ENCODE assay signal across 27 cellular contexts in the genomic region with DNA sequence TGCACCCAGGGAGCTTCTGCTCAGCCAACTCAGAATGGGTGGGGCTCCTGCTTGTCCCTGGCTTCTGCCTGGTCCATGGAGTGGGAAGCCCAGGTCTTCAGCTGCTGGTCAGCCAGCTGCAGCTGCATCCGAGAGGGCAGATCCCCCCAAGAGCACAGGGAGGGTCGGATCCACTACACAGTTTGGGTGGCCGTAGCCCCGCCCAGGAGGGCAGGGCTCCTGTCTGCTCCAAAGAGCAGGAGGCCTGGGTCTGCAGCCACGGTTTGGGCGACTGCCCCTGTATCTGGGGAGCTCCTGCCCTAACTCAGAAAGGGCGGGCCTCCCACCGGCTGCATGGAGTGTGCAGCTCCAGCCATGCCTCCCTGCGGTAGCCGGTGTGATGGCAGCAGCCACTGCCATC.
"Had no signal": no experiment of that assay in that cellular context is flagged by ENCODE, and none has a peak within 500 bp of the region (broad histone marks: within the 10 kb centered on the region; RNA-seq: fewer than 3 reads in every experiment).

No MANE protein-coding gene starts in this region.

- DNase-seq: naive thymus-derived CD4-positive, alpha-beta T cell; natural killer cell; ovary; sigmoid colon; small intestine; stimulated activated CD4-positive, alpha-beta T cell treated with anti-CD3 and anti-CD28 coated beads, Interleukin-12 subunit alpha, Interleukin-12 subunit beta, amount 100 ng/mL, for 4 hours; stimulated activated CD4-positive, alpha-beta T cell treated with anti-CD3 and anti-CD28 coated beads, Interleukin-1b, Interleukin-23, amount 100 ng/mL, for 48 hours; stimulated activated CD4-positive, alpha-beta T cell treated with anti-CD3 and anti-CD28 coated beads, Interleukin-4, amount 100 ng/mL, for 1 hour; stimulated activated CD4-positive, alpha-beta T cell treated with anti-CD3 and anti-CD28 coated beads, Interleukin-4, amount 100 ng/mL, for 4 hours; stimulated activated CD8-positive, alpha-beta memory T cell treated with anti-CD3 and anti-CD28 coated beads, Interleukin-4, amount 100 ng/mL, for 48 hours; stimulated activated naive CD4-positive, alpha-beta T cell; stimulated activated naive CD8-positive, alpha-beta T cell treated with anti-CD3 and anti-CD28 coated beads, Interleukin-15, amount 100 ng/mL, for 72 hours; stimulated activated naive CD8-positive, alpha-beta T cell treated with anti-CD3 and anti-CD28 coated beads, Interleukin-15, Interleukin-2, amounts not matched to agents 100 U/mL and 50 U/mL, for 24 hours; substantia nigra; tibial artery had no signal

- H3K27ac ChIP-seq: neural progenitor cell, ovary, parathyroid adenoma, psoas muscle, right lobe of liver, sigmoid colon, suprapubic skin, testis, tibial artery, vagina had no signal

- H3K27me3 ChIP-seq: neural progenitor cell, ovary, right lobe of liver, sigmoid colon, suprapubic skin, testis, tibial artery, vagina had no signal

- H3K9me3 Mint-ChIP-seq: stimulated activated memory B cell treated with anti-CD40 and anti-IgM and Interleukin-4, amounts not matched to agents 10 μg/mL and 1 μg/mL and 100 μg/mL, for 72 hours; stimulated activated naive CD8-positive, alpha-beta T cell treated with anti-CD3 and anti-CD28 coated beads, Interleukin-15, amount 100 ng/mL, for 72 hours had no signal

- ATAC-seq: naive thymus-derived CD4-positive, alpha-beta T cell; natural killer cell; psoas muscle; right cardiac atrium; right lobe of liver; stimulated activated memory B cell treated with anti-CD40 and anti-IgM and Interleukin-4, amounts not matched to agents 10 μg/mL and 1 μg/mL and 100 μg/mL, for 72 hours; stimulated activated naive CD8-positive, alpha-beta T cell treated with anti-CD3 and anti-CD28 coated beads, Interleukin-15, amount 100 ng/mL, for 72 hours; stimulated activated naive CD8-positive, alpha-beta T cell treated with anti-CD3 and anti-CD28 coated beads, Interleukin-15, Interleukin-2, amounts not matched to agents 100 U/mL and 50 U/mL, for 24 hours had no signal

- H3K9ac ChIP-seq: neural progenitor cell, parathyroid adenoma had no signal

- H3K9me3 ChIP-seq: ovary, sigmoid colon, suprapubic skin, testis, tibial artery, vagina had no signal

- H3K4me3 ChIP-seq: neural progenitor cell, ovary, psoas muscle, right lobe of liver, sigmoid colon, suprapubic skin, testis, tibial artery, vagina had no signal

- H3K4me2 ChIP-seq: neural progenitor cell had no signal

- H3K4me1 Mint-ChIP-seq: natural killer cell; nephron; stimulated activated memory B cell treated with anti-CD40 and anti-IgM and Interleukin-4, amounts not matched to agents 10 μg/mL and 1 μg/mL and 100 μg/mL, for 72 hours; stimulated activated naive CD8-positive, alpha-beta T cell treated with anti-CD3 and anti-CD28 coated beads, Interleukin-15, amount 100 ng/mL, for 72 hours had no signal

- H3K27me3 Mint-ChIP-seq: naive thymus-derived CD4-positive, alpha-beta T cell; progenitor cell of endocrine pancreas; stimulated activated memory B cell treated with anti-CD40 and anti-IgM and Interleukin-4, amounts not matched to agents 10 μg/mL and 1 μg/mL and 100 μg/mL, for 72 hours; stimulated activated naive CD8-positive, alpha-beta T cell treated with anti-CD3 and anti-CD28 coated beads, Interleukin-15, amount 100 ng/mL, for 72 hours; type B pancreatic cell had no signal

- H3K4me1 ChIP-seq: neural progenitor cell, parathyroid adenoma, psoas muscle, right lobe of liver, sigmoid colon, suprapubic skin, testis, tibial artery, vagina had no signal

- H2AFZ ChIP-seq: parathyroid adenoma had no signal

- H3K4me3 Mint-ChIP-seq: naive thymus-derived CD4-positive, alpha-beta T cell; natural killer cell; nephron; neural progenitor cell; stimulated activated memory B cell treated with anti-CD40 and anti-IgM and Interleukin-4, amounts not matched to agents 10 μg/mL and 1 μg/mL and 100 μg/mL, for 72 hours; stimulated activated naive CD8-positive, alpha-beta T cell treated with anti-CD3 and anti-CD28 coated beads, Interleukin-15, amount 100 ng/mL, for 72 hours; type B pancreatic cell had no signal

- H3K36me3 ChIP-seq: neural progenitor cell, ovary, right lobe of liver, sigmoid colon, suprapubic skin, tibial artery, vagina had no signal

- H3K27ac Mint-ChIP-seq: naive thymus-derived CD4-positive, alpha-beta T cell; natural killer cell; nephron; neural progenitor cell; progenitor cell of endocrine pancreas; stimulated activated memory B cell treated with anti-CD40 and anti-IgM and Interleukin-4, amounts not matched to agents 10 μg/mL and 1 μg/mL and 100 μg/mL, for 72 hours; stimulated activated naive CD8-positive, alpha-beta T cell treated with anti-CD3 and anti-CD28 coated beads, Interleukin-15, amount 100 ng/mL, for 72 hours; type B pancreatic cell had no signal

- H3K36me3 Mint-ChIP-seq: naive thymus-derived CD4-positive, alpha-beta T cell; natural killer cell; neural progenitor cell; stimulated activated memory B cell treated with anti-CD40 and anti-IgM and Interleukin-4, amounts not matched to agents 10 μg/mL and 1 μg/mL and 100 μg/mL, for 72 hours; type B pancreatic cell had no signal

- H3K79me2 ChIP-seq: parathyroid adenoma had no signal
